ENCODE assay signal across 8 cellular contexts in the genomic region with DNA sequence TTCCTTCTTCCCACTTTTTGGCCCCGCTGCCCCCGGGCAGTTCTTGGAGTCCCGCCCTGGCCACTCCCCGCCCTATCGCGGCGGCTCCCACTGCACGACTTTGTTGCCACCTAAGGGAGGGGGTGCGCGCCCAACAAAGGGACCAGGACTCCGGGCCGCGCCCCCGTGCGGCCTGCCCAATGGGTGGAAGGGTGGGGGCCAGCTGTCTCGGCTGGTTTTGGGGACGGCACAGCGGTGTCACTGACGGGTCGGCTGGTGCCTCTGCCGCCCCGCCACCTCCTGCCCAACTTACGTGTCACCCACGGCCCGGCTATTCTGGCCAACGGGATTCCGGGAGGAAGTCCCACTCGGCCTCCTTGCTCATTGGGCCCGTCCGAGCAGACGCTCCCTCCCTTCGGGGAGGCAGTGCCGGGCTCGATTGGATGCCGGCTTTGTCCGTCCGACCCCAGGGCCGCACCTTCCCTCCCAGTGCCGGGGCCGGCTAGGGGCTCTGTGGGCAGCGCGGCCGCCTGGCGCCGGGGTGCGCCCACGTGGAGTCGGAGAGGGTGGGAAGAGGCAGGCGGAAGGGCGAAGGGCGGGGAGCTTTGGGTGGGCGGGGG. TPM values are rescaled to one million over a fixed set of nuclear protein-coding genes. Genes with fewer than 3 reads are reported as not detected.
DNase-seq lines count a peak whose midpoint lies in the region; ATAC-seq and TF ChIP-seq lines count a peak whose summit lies in the region.

A gene with protein sequence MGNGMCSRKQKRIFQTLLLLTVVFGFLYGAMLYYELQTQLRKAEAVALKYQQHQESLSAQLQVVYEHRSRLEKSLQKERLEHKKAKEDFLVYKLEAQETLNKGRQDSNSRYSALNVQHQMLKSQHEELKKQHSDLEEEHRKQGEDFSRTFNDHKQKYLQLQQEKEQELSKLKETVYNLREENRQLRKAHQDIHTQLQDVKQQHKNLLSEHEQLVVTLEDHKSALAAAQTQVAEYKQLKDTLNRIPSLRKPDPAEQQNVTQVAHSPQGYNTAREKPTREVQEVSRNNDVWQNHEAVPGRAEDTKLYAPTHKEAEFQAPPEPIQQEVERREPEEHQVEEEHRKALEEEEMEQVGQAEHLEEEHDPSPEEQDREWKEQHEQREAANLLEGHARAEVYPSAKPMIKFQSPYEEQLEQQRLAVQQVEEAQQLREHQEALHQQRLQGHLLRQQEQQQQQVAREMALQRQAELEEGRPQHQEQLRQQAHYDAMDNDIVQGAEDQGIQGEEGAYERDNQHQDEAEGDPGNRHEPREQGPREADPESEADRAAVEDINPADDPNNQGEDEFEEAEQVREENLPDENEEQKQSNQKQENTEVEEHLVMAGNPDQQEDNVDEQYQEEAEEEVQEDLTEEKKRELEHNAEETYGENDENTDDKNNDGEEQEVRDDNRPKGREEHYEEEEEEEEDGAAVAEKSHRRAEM (minus strand): TSS at position 314 of the 599 bp plus-strand sequence. CDS start 639 bp downstream, outside the sequence.

- CTCF ChIA-PET in activated CD8-positive, alpha-beta T cell treated with anti-CD3 and anti-CD28 coated beads for 36 hours (lab: Charles Lee), result interaction anchor here (1.0 to 1.4 kb wide), 3 partner anchors 50 to 71 kb away, joined by 3 to 5 read pairs (median 3); no protein-coding TSS in a partner anchor

- peak within 1 kb of the TSS; percentile 94 for H3K27ac ChIP-seq in mesendoderm (ENCODE audit: low read depth, low read length)

- H3K4ac ChIP-seq in mesendoderm (ENCODE audit: low read depth, low read length), result peak within 1 kb of the TSS; percentile 72

- no peak within 1 kb of the TSS for H4K8ac ChIP-seq in mesendoderm (ENCODE audit: low read depth, low read length)

- in situ Hi-C loops in endometrial microvascular endothelial cells (cut with HindIII; ENCODE audit: inconsistent ontology term, low pct_unique_long_range_greater_than_20kb, low sequenced_read_pairs), result no loop called here

- WGBS in mesendoderm (ENCODE audit: extremely low coverage, insufficient coverage, low lambda C conversion rate), result no CpG with 5 or more reads among the region's 52 CpGs

- H3K4me3 Mint-ChIP-seq in activated CD8-positive, alpha-beta T cell treated with anti-CD3 and anti-CD28 coated beads for 36 hours, result peak within 1 kb of the TSS; percentile 74

- intact Hi-C loops in activated CD8-positive, alpha-beta T cell treated with anti-CD3 and anti-CD28 coated beads for 36 hours (cut with micrococcal nuclease), result loop anchor here (5.0 kb wide), 1 partner anchor 48 kb away; no protein-coding TSS in a partner anchor

- peak within 1 kb of the TSS; percentile 94 for H3K4me2 ChIP-seq in mesendoderm (ENCODE audit: low read length)

- no peak within 1 kb of the TSS for H2BK120ac ChIP-seq in mesendoderm (ENCODE audit: low read depth, low read length)

- no peaks in the 10 kb centered on the region for H3K27me3 ChIP-seq in mesendoderm (ENCODE audit: insufficient read depth, low read length, poor library complexity)

- H3K27ac Mint-ChIP-seq in activated CD8-positive, alpha-beta T cell treated with anti-CD3 and anti-CD28 coated beads for 36 hours, result peak within 1 kb of the TSS; percentile 78

- no peak for TF ChIP-seq CTCF in activated CD8-positive, alpha-beta T cell treated with anti-CD3 and anti-CD28 coated beads for 36 hours (IDR thresholded peaks at IDR 0.05)

- H3K36me3 ChIP-seq in mesendoderm (ENCODE audit: control insufficient read depth, insufficient read depth, low read length), result no peaks in the 10 kb centered on the region

- no peak within 1 kb of the TSS for H2BK15ac ChIP-seq in mesendoderm (replicated peaks; ENCODE audit: low read depth)

- H3K27me3 Mint-ChIP-seq in activated CD8-positive, alpha-beta T cell treated with anti-CD3 and anti-CD28 coated beads for 36 hours, result peaks cover 28% of the 10 kb centered on the region

- H3K4me1 Mint-ChIP-seq in activated CD8-positive, alpha-beta T cell treated with anti-CD3 and anti-CD28 coated beads for 36 hours (ENCODE audit: low read depth), result peaks cover 18% of the 10 kb centered on the region

- peaks cover 19% of the 10 kb centered on the region for H3K79me2 ChIP-seq in mesendoderm (ENCODE audit: control insufficient read depth, insufficient read depth, low read length)

- H3K4me1 ChIP-seq in mesendoderm (ENCODE audit: control insufficient read depth, low read depth, low read length), result peaks cover 10% of the 10 kb centered on the region

- peak within 1 kb of the TSS; percentile 93 for H3K56ac ChIP-seq in mesendoderm (ENCODE audit: low read length)

- POLR2A ChIA-PET in activated CD8-positive, alpha-beta T cell treated with anti-CD3 and anti-CD28 coated beads for 36 hours (lab: Charles Lee), result no interaction called here

- H3K9ac ChIP-seq in mesendoderm (ENCODE audit: low read length), result peak within 1 kb of the TSS; percentile 89

- H3K79me1 ChIP-seq in mesendoderm (ENCODE audit: low read length), result peaks cover 1% of the 10 kb centered on the region

- DNase-seq in COR-L47 (lab: John Stamatoyannopoulos, UW) (peak; percentile 97), NCI-H748 treated with DMSO at 0.1 percent for 48 hours (lab: John Stamatoyannopoulos, UW) (peak; percentile 24), mesendoderm (peak; percentile 98)
- DNase-seq in activated CD8-positive, alpha-beta T cell treated with anti-CD3 and anti-CD28 coated beads for 36 hours, result peak; percentile 79
- DNase-seq in stimulated activated CD8-positive, alpha-beta memory T cell treated with anti-CD3 and anti-CD28 coated beads, Interleukin-2, amount 100 ng/mL, for 1 hour (ENCODE audit: low read depth in 2 of 2), result peak; percentile 10 to 33

- ATAC-seq in GM19452 (IDR thresholded peaks at IDR 0.05; ENCODE audit: unreplicated experiment) (peak; percentile 80), HG03558 (IDR thresholded peaks at IDR 0.05; ENCODE audit: extremely low read depth, unreplicated experiment) (peak; percentile 71)
- peak; percentile 85 for ATAC-seq in activated CD8-positive, alpha-beta T cell treated with anti-CD3 and anti-CD28 coated beads for 36 hours

- H3K4me3 ChIP-seq in mesendoderm (ENCODE audit: low read length), result peak within 1 kb of the TSS; percentile 73

- H2BK5ac ChIP-seq in mesendoderm (ENCODE audit: low read length), result peak within 1 kb of the TSS; percentile 27

- H4K5ac ChIP-seq in mesendoderm (ENCODE audit: low read length), result peak within 1 kb of the TSS; percentile 89

- peak within 1 kb of the TSS; percentile 82 for H3K18ac ChIP-seq in mesendoderm (ENCODE audit: low read length)

- peak within 1 kb of the TSS; percentile 54 for H3K23ac ChIP-seq in mesendoderm (ENCODE audit: low read length)

- no peak within 1 kb of the TSS for H2AK5ac ChIP-seq in mesendoderm (ENCODE audit: low read length)

- H3K36me3 Mint-ChIP-seq in activated CD8-positive, alpha-beta T cell treated with anti-CD3 and anti-CD28 coated beads for 36 hours (ENCODE audit: low read depth), result no peaks in the 10 kb centered on the region

- H3K9me3 Mint-ChIP-seq in activated CD8-positive, alpha-beta T cell treated with anti-CD3 and anti-CD28 coated beads for 36 hours, result no peaks in the 10 kb centered on the region

RNA-seq across cellular contexts. Expression of the gene that starts here (rescaled TPM):
- 1 to 10 TPM; 5.5 to 6.4 TPM for total RNA-seq in activated CD8-positive, alpha-beta T cell treated with anti-CD3 and anti-CD28 coated beads for 36 hours
- total RNA-seq in endometrial microvascular endothelial cells (ENCODE audit: inconsistent ontology term), result 43.3 TPM
- polyA plus RNA-seq in mesendoderm (2013, experiment 1 of 2), result 29.3 TPM
- 28.5 TPM for polyA plus RNA-seq in mesendoderm (2013, experiment 2 of 2)

Comparison
In these comparisons a context has a peak if more than half of its experiments do, and no peak if none do; other contexts are left out.
1. Peak in every context shown above with its lines: DNase-seq, ATAC-seq, H3K4me3 ChIP-seq and H3K27ac ChIP-seq.
2. DNase-seq: peak in every context shown above with its lines; median percentile 98 in mesendoderm; 97 in COR-L47; 79 in activated CD8-positive, alpha-beta T cell treated with anti-CD3 and anti-CD28 coated beads for 36 hours; 24 in NCI-H748 treated with DMSO at 0.1 percent for 48 hours; 22 in stimulated activated CD8-positive, alpha-beta memory T cell treated with anti-CD3 and anti-CD28 coated beads, Interleukin-2, amount 100 ng/mL, for 1 hour.